ENCODE assay signal across 33 cellular contexts in the genomic region with DNA sequence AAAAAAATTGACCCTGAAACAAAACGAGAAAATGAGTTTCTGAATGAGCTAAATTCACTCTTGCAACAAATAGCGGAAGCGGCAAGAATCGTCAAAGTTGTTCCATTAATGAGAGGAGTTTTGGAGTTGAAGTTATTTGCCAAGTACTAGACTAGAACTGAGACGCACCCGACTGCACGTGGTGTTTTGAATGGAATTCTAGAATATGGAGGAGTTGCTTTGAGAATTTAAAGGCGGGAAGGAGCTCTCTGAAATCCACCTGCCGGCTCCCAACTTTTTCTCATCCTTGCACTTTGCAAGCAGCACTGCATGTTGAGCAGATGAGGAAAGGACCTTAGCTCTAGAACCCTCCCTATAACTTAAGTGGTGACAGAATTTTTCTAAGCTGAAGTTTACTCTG. TPM values are rescaled to one million over a fixed set of nuclear protein-coding genes. Genes with fewer than 3 reads are reported as not detected.
"Had no signal": no experiment of that assay in that cellular context is flagged by ENCODE, and none has a peak within 500 bp of the region (broad histone marks: within the 10 kb centered on the region; RNA-seq: fewer than 3 reads in every experiment).

No MANE protein-coding gene starts in this region.

- H3K27ac ChIP-seq: stomach, suprapubic skin, testis, thoracic aorta, thyroid gland, tibial artery, tibial nerve, transverse colon, upper lobe of left lung, upper lobe of right lung, uterus, vagina had no signal

- H3K36me3 ChIP-seq: stomach, suprapubic skin, thoracic aorta, thyroid gland, tibial artery, tibial nerve, transverse colon, upper lobe of left lung, upper lobe of right lung, uterus, vagina had no signal

- H3K27ac Mint-ChIP-seq: stimulated activated effector memory CD8-positive, alpha-beta T cell treated with anti-CD3 and anti-CD28 coated beads, Interleukin-12 subunit alpha, Interleukin-12 subunit beta, amount 100 ng/mL, for 72 hours; stimulated activated memory B cell treated with anti-CD40 and anti-IgM and Interleukin-4, amounts not matched to agents 10 μg/mL and 1 μg/mL and 100 μg/mL, for 72 hours; stimulated activated naive B cell treated with anti-CD40 and anti-IgM and Interleukin-4, amounts not matched to agents 10 μg/mL and 1 μg/mL and 100 μg/mL, for 72 hours; stimulated activated naive CD8-positive, alpha-beta T cell treated with anti-CD3 and anti-CD28 coated beads, Interleukin-15, amount 100 ng/mL, for 72 hours; stimulated activated naive CD8-positive, alpha-beta T cell treated with anti-CD3 and anti-CD28 coated beads, Interleukin-15, Interleukin-2, amounts not matched to agents 100 ng/mL and 50 ng/mL, for 24 hours; type B pancreatic cell had no signal

- H3K4me3 Mint-ChIP-seq: stimulated activated effector memory CD8-positive, alpha-beta T cell treated with anti-CD3 and anti-CD28 coated beads, Interleukin-12 subunit alpha, Interleukin-12 subunit beta, amount 100 ng/mL, for 72 hours; stimulated activated memory B cell treated with anti-CD40 and anti-IgM and Interleukin-4, amounts not matched to agents 10 μg/mL and 1 μg/mL and 100 μg/mL, for 72 hours; stimulated activated naive B cell treated with anti-CD40 and anti-IgM and Interleukin-4, amounts not matched to agents 10 μg/mL and 1 μg/mL and 100 μg/mL, for 72 hours; stimulated activated naive CD8-positive, alpha-beta T cell treated with anti-CD3 and anti-CD28 coated beads, Interleukin-15, amount 100 ng/mL, for 72 hours; stimulated activated naive CD8-positive, alpha-beta T cell treated with anti-CD3 and anti-CD28 coated beads, Interleukin-15, Interleukin-2, amounts not matched to agents 100 ng/mL and 50 ng/mL, for 24 hours; type B pancreatic cell had no signal

- H3K9me3 ChIP-seq: stomach, suprapubic skin, testis, thoracic aorta, thyroid gland, tibial artery, tibial nerve, transverse colon, upper lobe of left lung, upper lobe of right lung, uterus, vagina had no signal

- ATAC-seq: stimulated activated effector memory CD8-positive, alpha-beta T cell treated with anti-CD3 and anti-CD28 coated beads, Interleukin-12 subunit alpha, Interleukin-12 subunit beta, amount 100 ng/mL, for 72 hours; stimulated activated memory B cell treated with anti-CD40 and anti-IgM and Interleukin-4, amounts not matched to agents 10 μg/mL and 1 μg/mL and 100 μg/mL, for 72 hours; stimulated activated naive B cell treated with anti-CD40 and anti-IgM and Interleukin-4, amounts not matched to agents 10 μg/mL and 1 μg/mL and 100 μg/mL, for 72 hours; stimulated activated naive CD8-positive, alpha-beta T cell treated with anti-CD3 and anti-CD28 coated beads, Interleukin-15, amount 100 ng/mL, for 72 hours; stimulated activated naive CD8-positive, alpha-beta T cell treated with anti-CD3 and anti-CD28 coated beads, Interleukin-15, Interleukin-2, amounts not matched to agents 100 U/mL and 50 U/mL, for 24 hours; upper lobe of right lung had no signal

- H3K9me3 Mint-ChIP-seq: stimulated activated effector memory CD8-positive, alpha-beta T cell treated with anti-CD3 and anti-CD28 coated beads, Interleukin-12 subunit alpha, Interleukin-12 subunit beta, amount 100 ng/mL, for 72 hours; stimulated activated memory B cell treated with anti-CD40 and anti-IgM and Interleukin-4, amounts not matched to agents 10 μg/mL and 1 μg/mL and 100 μg/mL, for 72 hours; stimulated activated naive B cell treated with anti-CD40 and anti-IgM and Interleukin-4, amounts not matched to agents 10 μg/mL and 1 μg/mL and 100 μg/mL, for 72 hours; stimulated activated naive CD8-positive, alpha-beta T cell treated with anti-CD3 and anti-CD28 coated beads, Interleukin-15, amount 100 ng/mL, for 72 hours; stimulated activated naive CD8-positive, alpha-beta T cell treated with anti-CD3 and anti-CD28 coated beads, Interleukin-15, Interleukin-2, amounts not matched to agents 100 ng/mL and 50 ng/mL, for 24 hours; type B pancreatic cell had no signal

- H3K4me1 Mint-ChIP-seq: stimulated activated effector memory CD8-positive, alpha-beta T cell treated with anti-CD3 and anti-CD28 coated beads, Interleukin-12 subunit alpha, Interleukin-12 subunit beta, amount 100 ng/mL, for 72 hours; stimulated activated memory B cell treated with anti-CD40 and anti-IgM and Interleukin-4, amounts not matched to agents 10 μg/mL and 1 μg/mL and 100 μg/mL, for 72 hours; stimulated activated naive B cell treated with anti-CD40 and anti-IgM and Interleukin-4, amounts not matched to agents 10 μg/mL and 1 μg/mL and 100 μg/mL, for 72 hours had no signal

- H3K4me3 ChIP-seq: stomach, suprapubic skin, testis, thoracic aorta, thyroid gland, tibial artery, tibial nerve, transverse colon, upper lobe of left lung, upper lobe of right lung, uterus, vagina had no signal

- H3K4me1 ChIP-seq: stomach, testis, tibial artery, tibial nerve, transverse colon, upper lobe of left lung, upper lobe of right lung, uterus, vagina had no signal

- FAIRE-seq: urothelium cell line had no signal

- H3K36me3 Mint-ChIP-seq: stimulated activated effector memory CD8-positive, alpha-beta T cell treated with anti-CD3 and anti-CD28 coated beads, Interleukin-12 subunit alpha, Interleukin-12 subunit beta, amount 100 ng/mL, for 72 hours; stimulated activated memory B cell treated with anti-CD40 and anti-IgM and Interleukin-4, amounts not matched to agents 10 μg/mL and 1 μg/mL and 100 μg/mL, for 72 hours; stimulated activated naive B cell treated with anti-CD40 and anti-IgM and Interleukin-4, amounts not matched to agents 10 μg/mL and 1 μg/mL and 100 μg/mL, for 72 hours had no signal

- H3K27me3 ChIP-seq: testis, thyroid gland, vagina had no signal

- DNase-seq: stimulated activated CD4-positive, alpha-beta T cell treated with anti-CD3 and anti-CD28 coated beads, Interleukin-2, amount 100 ng/mL, for 48 hours; stimulated activated CD4-positive, alpha-beta T cell treated with anti-CD3 and anti-CD28 coated beads, Interleukin-4, amount 100 ng/mL, for 1 hour; stimulated activated CD4-positive, alpha-beta T cell treated with anti-CD3 and anti-CD28 coated beads, Interleukin-4, amount 100 ng/mL, for 24 hours; stimulated activated CD4-positive, alpha-beta T cell treated with anti-CD3 and anti-CD28 coated beads, Interleukin-4, amount 100 ng/mL, for 4 hours; stimulated activated CD8-positive, alpha-beta memory T cell treated with anti-CD3 and anti-CD28 coated beads, Interleukin-4, amount 100 ng/mL, for 48 hours; stimulated activated naive B cell treated with anti-CD40 and anti-IgM and Interleukin-4, amounts not matched to agents 10 μg/mL and 1 μg/mL and 100 μg/mL, for 72 hours; stimulated activated naive CD4-positive, alpha-beta T cell; stimulated activated naive CD4-positive, alpha-beta T cell treated with Interleukin-2 at 50 U/mL for 16 hours; stimulated activated naive CD8-positive, alpha-beta T cell treated with anti-CD3 and anti-CD28 coated beads, Interleukin-15, amount 100 ng/mL, for 72 hours; stimulated activated naive CD8-positive, alpha-beta T cell treated with anti-CD3 and anti-CD28 coated beads, Interleukin-15, Interleukin-2, amounts not matched to agents 100 U/mL and 50 U/mL, for 24 hours; stomach; substantia nigra; testis; thyroid gland; tibial artery; transverse colon; trophoblast cell; upper lobe of left lung; upper lobe of right lung; uterus had no signal

RNA-seq across cellular contexts. Expression of a gene that starts 23.2 kb away (rescaled TPM):
- total RNA-seq: stomach, subcutaneous adipose tissue, temporal lobe, testis, thoracic aorta, thyroid gland, tibial nerve, transverse colon, upper lobe of left lung, upper lobe of right lung, ureter, urinary bladder, uterus, vagina had no signal
- polyA plus RNA-seq: stomach, urinary bladder had no signal
